Comparison of ENCODE assay signal across 26 cellular contexts in genomic region chr6:22099923-22100322, GRCh38.
"Had no signal": no experiment of that assay in that cellular context is flagged by ENCODE, and none has a peak within 500 bp of the region (broad histone marks: within the 10 kb centered on the region; RNA-seq: fewer than 3 reads in every experiment).

No MANE protein-coding gene starts in this region.

- H2AFZ ChIP-seq: neural progenitor cell had no signal

- H3K27me3 Mint-ChIP-seq: activated CD8-positive, alpha-beta T cell treated with anti-CD3 and anti-CD28 coated beads for 36 hours had no signal

- H3K9me3 Mint-ChIP-seq: activated naive CD4-positive, alpha-beta T cell treated with anti-CD3 and anti-CD28 coated beads, Interleukin-2, amount 50 U/mL, for 24 hours; WTC11 had no signal

- H3K27ac ChIP-seq: body of pancreas, coronary artery, dorsolateral prefrontal cortex, gastroesophageal sphincter, lower lobe of right lung, neural progenitor cell, spleen, tibial nerve had no signal

- H3K27me3 ChIP-seq: body of pancreas, dorsolateral prefrontal cortex, gastroesophageal sphincter, neural progenitor cell, spleen, tibial nerve had no signal

- H3K4me3 ChIP-seq: body of pancreas, coronary artery, dorsolateral prefrontal cortex, gastroesophageal sphincter, lower lobe of right lung, neural progenitor cell, spleen, tibial nerve had no signal

- H3K4me3 Mint-ChIP-seq: activated CD8-positive, alpha-beta T cell treated with anti-CD3 and anti-CD28 coated beads for 36 hours; activated naive CD4-positive, alpha-beta T cell treated with anti-CD3 and anti-CD28 coated beads, Interleukin-2, amount 50 U/mL, for 24 hours; activated naive CD8-positive, alpha-beta T cell treated with anti-CD3 and anti-CD28 coated beads, Interleukin-2, amount 50 U/mL, for 24 hours; immature natural killer cell; natural killer cell; neural progenitor cell; WTC11 had no signal

- ATAC-seq: activated CD8-positive, alpha-beta T cell treated with anti-CD3 and anti-CD28 coated beads for 36 hours; activated naive CD8-positive, alpha-beta T cell treated with anti-CD3 and anti-CD28 coated beads, Interleukin-2, amount 50 U/mL, for 24 hours; body of pancreas; gastroesophageal sphincter; left lobe of liver; lower lobe of right lung; natural killer cell; right cardiac atrium; WTC11 had no signal

- H3K4me1 ChIP-seq: body of pancreas, gastroesophageal sphincter, lower lobe of right lung, neural progenitor cell, spleen, tibial nerve had no signal

- H3K4me1 Mint-ChIP-seq: activated naive CD4-positive, alpha-beta T cell treated with anti-CD3 and anti-CD28 coated beads, Interleukin-2, amount 50 U/mL, for 24 hours; immature natural killer cell had no signal

- H3K9me3 ChIP-seq: body of pancreas, gastroesophageal sphincter, lower lobe of right lung, spleen, tibial nerve had no signal

- H3K36me3 Mint-ChIP-seq: activated naive CD4-positive, alpha-beta T cell treated with anti-CD3 and anti-CD28 coated beads, Interleukin-2, amount 50 U/mL, for 24 hours; immature natural killer cell; natural killer cell; WTC11 had no signal

- DNase-seq: activated CD4-positive, alpha-beta T cell treated with anti-CD3 and anti-CD28 coated beads, Interleukin-2, amount 50 U/mL, for 1 hour; activated CD8-positive, alpha-beta T cell treated with anti-CD3 and anti-CD28 coated beads for 36 hours; activated naive CD8-positive, alpha-beta T cell treated with anti-CD3 and anti-CD28 coated beads, Interleukin-2, amount 50 U/mL, for 24 hours; activated T-cell treated with anti-CD3 and anti-CD28 coated beads, Interleukin-2, amount 50 U/mL, for 48 hours; dorsolateral prefrontal cortex; effector memory CD4-positive, alpha-beta T cell; head of caudate nucleus; hypothalamus; immature natural killer cell; lower lobe of right lung; mesenchymal stem cell; natural killer cell; occipital lobe; right cardiac atrium; spleen; stimulated activated naive CD4-positive, alpha-beta T cell treated with Interleukin-2 at 50 U/mL for 16 hours; T-helper 2 cell had no signal

- H3K36me3 ChIP-seq: gastroesophageal sphincter, lower lobe of right lung, neural progenitor cell, spleen, tibial nerve had no signal

- H3K9ac ChIP-seq: neural progenitor cell had no signal

- H3K27ac Mint-ChIP-seq: activated CD8-positive, alpha-beta T cell treated with anti-CD3 and anti-CD28 coated beads for 36 hours; activated naive CD4-positive, alpha-beta T cell treated with anti-CD3 and anti-CD28 coated beads, Interleukin-2, amount 50 U/mL, for 24 hours; activated naive CD8-positive, alpha-beta T cell treated with anti-CD3 and anti-CD28 coated beads, Interleukin-2, amount 50 U/mL, for 24 hours; activated T-helper 2 cell treated with anti-CD3 and anti-CD28 coated beads, Interferon-gamma antibody, Interleukin-2, Interleukin-4, amounts not matched to agents 10 μg/mL and 5 μg/mL and 100 μg/mL, durations not matched to agents 14 hours and 24 hours and 36 hours; immature natural killer cell; natural killer cell; neural progenitor cell; WTC11 had no signal

- H3K4me2 ChIP-seq: neural progenitor cell had no signal
